1 cellular context compared by ENCODE assay signal in the genomic region with DNA sequence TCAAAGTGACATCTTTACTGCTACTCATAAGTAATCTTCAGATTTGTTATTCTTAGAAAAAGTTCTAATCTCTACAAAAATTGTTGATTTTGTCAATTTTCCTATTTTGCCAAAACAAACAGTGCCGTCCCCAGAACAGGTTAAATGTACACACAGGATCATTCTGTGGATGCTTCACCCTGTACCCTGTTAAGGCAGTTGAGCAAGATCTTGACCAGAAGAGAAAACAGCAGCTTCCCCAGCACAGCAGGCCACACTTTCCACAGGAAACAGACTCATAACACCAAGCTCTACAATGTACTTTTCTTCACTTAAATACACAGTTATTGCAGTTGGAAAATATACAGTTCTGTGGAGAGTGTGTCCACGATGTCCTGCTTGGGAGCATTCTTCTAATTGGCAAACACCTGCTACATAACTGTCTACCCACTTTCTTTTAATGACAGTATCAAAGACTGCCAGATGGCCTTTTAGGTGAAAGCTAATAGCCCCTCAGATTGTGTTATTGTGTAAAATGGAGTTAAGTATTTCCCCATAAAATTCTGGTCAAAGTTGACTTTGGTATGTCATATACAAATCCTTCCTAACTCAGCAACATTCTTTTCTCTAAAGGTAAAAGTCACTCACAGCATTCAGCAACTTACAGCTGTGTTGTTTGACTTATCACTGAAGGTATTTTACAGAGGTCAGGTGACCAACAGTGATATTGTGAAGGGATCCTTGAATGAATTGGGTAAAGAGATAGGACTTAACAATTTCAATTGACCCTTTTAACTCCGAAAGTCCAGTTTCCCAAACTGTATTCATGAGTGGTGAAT.
TF ChIP-seq lines count a peak whose summit lies in the region.

No MANE protein-coding gene starts in this region.

TF ChIP-seq in HepG2, 621 proteins besides CTCF, POLR2A, EP300 and RAD21 (continued from another document and continues in another):
- TF ChIP-seq, protein P1, sequence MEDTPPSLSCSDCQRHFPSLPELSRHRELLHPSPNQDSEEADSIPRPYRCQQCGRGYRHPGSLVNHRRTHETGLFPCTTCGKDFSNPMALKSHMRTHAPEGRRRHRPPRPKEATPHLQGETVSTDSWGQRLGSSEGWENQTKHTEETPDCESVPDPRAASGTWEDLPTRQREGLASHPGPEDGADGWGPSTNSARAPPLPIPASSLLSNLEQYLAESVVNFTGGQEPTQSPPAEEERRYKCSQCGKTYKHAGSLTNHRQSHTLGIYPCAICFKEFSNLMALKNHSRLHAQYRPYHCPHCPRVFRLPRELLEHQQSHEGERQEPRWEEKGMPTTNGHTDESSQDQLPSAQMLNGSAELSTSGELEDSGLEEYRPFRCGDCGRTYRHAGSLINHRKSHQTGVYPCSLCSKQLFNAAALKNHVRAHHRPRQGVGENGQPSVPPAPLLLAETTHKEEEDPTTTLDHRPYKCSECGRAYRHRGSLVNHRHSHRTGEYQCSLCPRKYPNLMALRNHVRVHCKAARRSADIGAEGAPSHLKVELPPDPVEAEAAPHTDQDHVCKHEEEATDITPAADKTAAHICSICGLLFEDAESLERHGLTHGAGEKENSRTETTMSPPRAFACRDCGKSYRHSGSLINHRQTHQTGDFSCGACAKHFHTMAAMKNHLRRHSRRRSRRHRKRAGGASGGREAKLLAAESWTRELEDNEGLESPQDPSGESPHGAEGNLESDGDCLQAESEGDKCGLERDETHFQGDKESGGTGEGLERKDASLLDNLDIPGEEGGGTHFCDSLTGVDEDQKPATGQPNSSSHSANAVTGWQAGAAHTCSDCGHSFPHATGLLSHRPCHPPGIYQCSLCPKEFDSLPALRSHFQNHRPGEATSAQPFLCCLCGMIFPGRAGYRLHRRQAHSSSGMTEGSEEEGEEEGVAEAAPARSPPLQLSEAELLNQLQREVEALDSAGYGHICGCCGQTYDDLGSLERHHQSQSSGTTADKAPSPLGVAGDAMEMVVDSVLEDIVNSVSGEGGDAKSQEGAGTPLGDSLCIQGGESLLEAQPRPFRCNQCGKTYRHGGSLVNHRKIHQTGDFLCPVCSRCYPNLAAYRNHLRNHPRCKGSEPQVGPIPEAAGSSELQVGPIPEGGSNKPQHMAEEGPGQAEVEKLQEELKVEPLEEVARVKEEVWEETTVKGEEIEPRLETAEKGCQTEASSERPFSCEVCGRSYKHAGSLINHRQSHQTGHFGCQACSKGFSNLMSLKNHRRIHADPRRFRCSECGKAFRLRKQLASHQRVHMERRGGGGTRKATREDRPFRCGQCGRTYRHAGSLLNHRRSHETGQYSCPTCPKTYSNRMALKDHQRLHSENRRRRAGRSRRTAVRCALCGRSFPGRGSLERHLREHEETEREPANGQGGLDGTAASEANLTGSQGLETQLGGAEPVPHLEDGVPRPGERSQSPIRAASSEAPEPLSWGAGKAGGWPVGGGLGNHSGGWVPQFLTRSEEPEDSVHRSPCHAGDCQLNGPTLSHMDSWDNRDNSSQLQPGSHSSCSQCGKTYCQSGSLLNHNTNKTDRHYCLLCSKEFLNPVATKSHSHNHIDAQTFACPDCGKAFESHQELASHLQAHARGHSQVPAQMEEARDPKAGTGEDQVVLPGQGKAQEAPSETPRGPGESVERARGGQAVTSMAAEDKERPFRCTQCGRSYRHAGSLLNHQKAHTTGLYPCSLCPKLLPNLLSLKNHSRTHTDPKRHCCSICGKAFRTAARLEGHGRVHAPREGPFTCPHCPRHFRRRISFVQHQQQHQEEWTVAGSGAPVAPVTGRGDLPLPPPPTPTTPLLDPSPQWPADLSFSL (CRISPR knock-in tag; IDR thresholded peaks at IDR 0.05), result peak; percentile 91; the same call in 1 of the 2 replicates
- TF ChIP-seq HDAC2 (CRISPR knock-in tag; IDR thresholded peaks at IDR 0.05) (peak; percentile 100), ZNF468 (CRISPR knock-in tag; IDR thresholded peaks at IDR 0.05) (no peak), NFE2L2 (IDR thresholded peaks at IDR 0.05; ENCODE audit: low read length) (no peak), MZF1 (CRISPR knock-in tag; IDR thresholded peaks at IDR 0.05; ENCODE audit: borderline replicate concordance) (0 out of 2 replicates have a peak, but pooled peaks have one; percentile 80), NCOR1 (IDR thresholded peaks at IDR 0.05; ENCODE audit: borderline replicate concordance, low read length) (peak; percentile 65), MED1 (CRISPR knock-in tag; IDR thresholded peaks at IDR 0.05) (peak; percentile 97), ZNF543 (CRISPR knock-in tag; IDR thresholded peaks at IDR 0.05) (0 out of 2 replicates have a peak, but pooled peaks have one; percentile 16), ZFP36L1 (CRISPR knock-in tag; IDR thresholded peaks at IDR 0.05) (peak; percentile 86; the same call in 1 of the 2 replicates), AHR (CRISPR knock-in tag; IDR thresholded peaks at IDR 0.05) (no peak; the same call in 1 of the 2 replicates), HOXD1 (CRISPR knock-in tag; IDR thresholded peaks at IDR 0.05) (peak; percentile 87), MTF2 (CRISPR knock-in tag; IDR thresholded peaks at IDR 0.05; ENCODE audit: borderline replicate concordance) (peak; percentile 77; the same call in 1 of the 2 replicates), SIN3A (IDR thresholded peaks at IDR 0.05; ENCODE audit: borderline replicate concordance, low read depth, low read length) (0 out of 2 replicates have a peak, but pooled peaks have one; percentile 22), SIX1 (CRISPR knock-in tag; IDR thresholded peaks at IDR 0.05; ENCODE audit: borderline replicate concordance) (peak; percentile 77), ZNF792 (CRISPR knock-in tag; IDR thresholded peaks at IDR 0.05) (peak; percentile 93; the same call in 1 of the 2 replicates), NONO (IDR thresholded peaks at IDR 0.05) (no peak), NONO (CRISPR knock-in tag; conservative IDR thresholded peaks at IDR 0.05) (no peak; the same call in 1 of the 2 replicates), JUNB (CRISPR knock-in tag; IDR thresholded peaks at IDR 0.05; ENCODE audit: borderline replicate concordance) (no peak), LCORL (IDR thresholded peaks at IDR 0.05) (peak; percentile 34; the same call in 1 of the 2 replicates), LCORL (CRISPR knock-in tag; IDR thresholded peaks at IDR 0.05) (peak; percentile 91), BRCA1 (CRISPR knock-in tag; IDR thresholded peaks at IDR 0.05) (peak; percentile 16; the same call in 1 of the 2 replicates), ZNF251 (CRISPR knock-in tag; IDR thresholded peaks at IDR 0.05) (no peak), ELF1 (CRISPR knock-in tag; IDR thresholded peaks at IDR 0.05) (peak; percentile 56; the same call in 1 of the 2 replicates), MTA3 (CRISPR knock-in tag; IDR thresholded peaks at IDR 0.05) (no peak), ZSCAN22 (CRISPR knock-in tag; IDR thresholded peaks at IDR 0.05) (no peak; the same call in 1 of the 2 replicates), SYNCRIP (IDR thresholded peaks at IDR 0.05; ENCODE audit: insufficient read depth, low read depth, low read length) (no peak), RFX1 (IDR thresholded peaks at IDR 0.05) (no peak)
- TF ChIP-seq, protein P2, sequence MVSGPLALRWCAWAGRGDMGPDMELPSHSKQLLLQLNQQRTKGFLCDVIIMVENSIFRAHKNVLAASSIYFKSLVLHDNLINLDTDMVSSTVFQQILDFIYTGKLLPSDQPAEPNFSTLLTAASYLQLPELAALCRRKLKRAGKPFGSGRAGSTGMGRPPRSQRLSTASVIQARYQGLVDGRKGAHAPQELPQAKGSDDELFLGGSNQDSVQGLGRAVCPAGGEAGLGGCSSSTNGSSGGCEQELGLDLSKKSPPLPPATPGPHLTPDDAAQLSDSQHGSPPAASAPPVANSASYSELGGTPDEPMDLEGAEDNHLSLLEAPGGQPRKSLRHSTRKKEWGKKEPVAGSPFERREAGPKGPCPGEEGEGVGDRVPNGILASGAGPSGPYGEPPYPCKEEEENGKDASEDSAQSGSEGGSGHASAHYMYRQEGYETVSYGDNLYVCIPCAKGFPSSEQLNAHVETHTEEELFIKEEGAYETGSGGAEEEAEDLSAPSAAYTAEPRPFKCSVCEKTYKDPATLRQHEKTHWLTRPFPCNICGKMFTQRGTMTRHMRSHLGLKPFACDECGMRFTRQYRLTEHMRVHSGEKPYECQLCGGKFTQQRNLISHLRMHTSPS (CRISPR knock-in tag; IDR thresholded peaks at IDR 0.05; ENCODE audit: low read depth), result peak; percentile 65
- TF ChIP-seq, protein P3, sequence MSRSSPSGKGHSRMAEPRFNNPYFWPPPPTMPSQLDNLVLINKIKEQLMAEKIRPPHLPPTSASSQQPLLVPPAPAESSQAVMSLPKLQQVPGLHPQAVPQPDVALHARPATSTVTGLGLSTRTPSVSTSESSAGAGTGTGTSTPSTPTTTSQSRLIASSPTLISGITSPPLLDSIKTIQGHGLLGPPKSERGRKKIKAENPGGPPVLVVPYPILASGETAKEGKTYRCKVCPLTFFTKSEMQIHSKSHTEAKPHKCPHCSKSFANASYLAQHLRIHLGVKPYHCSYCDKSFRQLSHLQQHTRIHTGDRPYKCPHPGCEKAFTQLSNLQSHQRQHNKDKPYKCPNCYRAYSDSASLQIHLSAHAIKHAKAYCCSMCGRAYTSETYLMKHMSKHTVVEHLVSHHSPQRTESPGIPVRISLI (CRISPR knock-in tag; IDR thresholded peaks at IDR 0.05; ENCODE audit: borderline replicate concordance), result peak; percentile 54; the same call in 1 of the 2 replicates
- TF ChIP-seq, protein P4, sequence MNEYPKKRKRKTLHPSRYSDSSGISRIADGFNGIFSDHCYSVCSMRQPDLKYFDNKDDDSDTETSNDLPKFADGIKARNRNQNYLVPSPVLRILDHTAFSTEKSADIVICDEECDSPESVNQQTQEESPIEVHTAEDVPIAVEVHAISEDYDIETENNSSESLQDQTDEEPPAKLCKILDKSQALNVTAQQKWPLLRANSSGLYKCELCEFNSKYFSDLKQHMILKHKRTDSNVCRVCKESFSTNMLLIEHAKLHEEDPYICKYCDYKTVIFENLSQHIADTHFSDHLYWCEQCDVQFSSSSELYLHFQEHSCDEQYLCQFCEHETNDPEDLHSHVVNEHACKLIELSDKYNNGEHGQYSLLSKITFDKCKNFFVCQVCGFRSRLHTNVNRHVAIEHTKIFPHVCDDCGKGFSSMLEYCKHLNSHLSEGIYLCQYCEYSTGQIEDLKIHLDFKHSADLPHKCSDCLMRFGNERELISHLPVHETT (CRISPR knock-in tag; conservative IDR thresholded peaks at IDR 0.05), result peak; percentile 72; the same call in 1 of the 2 replicates
- TF ChIP-seq, protein P5, sequence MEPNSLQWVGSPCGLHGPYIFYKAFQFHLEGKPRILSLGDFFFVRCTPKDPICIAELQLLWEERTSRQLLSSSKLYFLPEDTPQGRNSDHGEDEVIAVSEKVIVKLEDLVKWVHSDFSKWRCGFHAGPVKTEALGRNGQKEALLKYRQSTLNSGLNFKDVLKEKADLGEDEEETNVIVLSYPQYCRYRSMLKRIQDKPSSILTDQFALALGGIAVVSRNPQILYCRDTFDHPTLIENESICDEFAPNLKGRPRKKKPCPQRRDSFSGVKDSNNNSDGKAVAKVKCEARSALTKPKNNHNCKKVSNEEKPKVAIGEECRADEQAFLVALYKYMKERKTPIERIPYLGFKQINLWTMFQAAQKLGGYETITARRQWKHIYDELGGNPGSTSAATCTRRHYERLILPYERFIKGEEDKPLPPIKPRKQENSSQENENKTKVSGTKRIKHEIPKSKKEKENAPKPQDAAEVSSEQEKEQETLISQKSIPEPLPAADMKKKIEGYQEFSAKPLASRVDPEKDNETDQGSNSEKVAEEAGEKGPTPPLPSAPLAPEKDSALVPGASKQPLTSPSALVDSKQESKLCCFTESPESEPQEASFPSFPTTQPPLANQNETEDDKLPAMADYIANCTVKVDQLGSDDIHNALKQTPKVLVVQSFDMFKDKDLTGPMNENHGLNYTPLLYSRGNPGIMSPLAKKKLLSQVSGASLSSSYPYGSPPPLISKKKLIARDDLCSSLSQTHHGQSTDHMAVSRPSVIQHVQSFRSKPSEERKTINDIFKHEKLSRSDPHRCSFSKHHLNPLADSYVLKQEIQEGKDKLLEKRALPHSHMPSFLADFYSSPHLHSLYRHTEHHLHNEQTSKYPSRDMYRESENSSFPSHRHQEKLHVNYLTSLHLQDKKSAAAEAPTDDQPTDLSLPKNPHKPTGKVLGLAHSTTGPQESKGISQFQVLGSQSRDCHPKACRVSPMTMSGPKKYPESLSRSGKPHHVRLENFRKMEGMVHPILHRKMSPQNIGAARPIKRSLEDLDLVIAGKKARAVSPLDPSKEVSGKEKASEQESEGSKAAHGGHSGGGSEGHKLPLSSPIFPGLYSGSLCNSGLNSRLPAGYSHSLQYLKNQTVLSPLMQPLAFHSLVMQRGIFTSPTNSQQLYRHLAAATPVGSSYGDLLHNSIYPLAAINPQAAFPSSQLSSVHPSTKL (CRISPR knock-in tag; IDR thresholded peaks at IDR 0.05), result peak; percentile 100
- TF ChIP-seq, protein P6, sequence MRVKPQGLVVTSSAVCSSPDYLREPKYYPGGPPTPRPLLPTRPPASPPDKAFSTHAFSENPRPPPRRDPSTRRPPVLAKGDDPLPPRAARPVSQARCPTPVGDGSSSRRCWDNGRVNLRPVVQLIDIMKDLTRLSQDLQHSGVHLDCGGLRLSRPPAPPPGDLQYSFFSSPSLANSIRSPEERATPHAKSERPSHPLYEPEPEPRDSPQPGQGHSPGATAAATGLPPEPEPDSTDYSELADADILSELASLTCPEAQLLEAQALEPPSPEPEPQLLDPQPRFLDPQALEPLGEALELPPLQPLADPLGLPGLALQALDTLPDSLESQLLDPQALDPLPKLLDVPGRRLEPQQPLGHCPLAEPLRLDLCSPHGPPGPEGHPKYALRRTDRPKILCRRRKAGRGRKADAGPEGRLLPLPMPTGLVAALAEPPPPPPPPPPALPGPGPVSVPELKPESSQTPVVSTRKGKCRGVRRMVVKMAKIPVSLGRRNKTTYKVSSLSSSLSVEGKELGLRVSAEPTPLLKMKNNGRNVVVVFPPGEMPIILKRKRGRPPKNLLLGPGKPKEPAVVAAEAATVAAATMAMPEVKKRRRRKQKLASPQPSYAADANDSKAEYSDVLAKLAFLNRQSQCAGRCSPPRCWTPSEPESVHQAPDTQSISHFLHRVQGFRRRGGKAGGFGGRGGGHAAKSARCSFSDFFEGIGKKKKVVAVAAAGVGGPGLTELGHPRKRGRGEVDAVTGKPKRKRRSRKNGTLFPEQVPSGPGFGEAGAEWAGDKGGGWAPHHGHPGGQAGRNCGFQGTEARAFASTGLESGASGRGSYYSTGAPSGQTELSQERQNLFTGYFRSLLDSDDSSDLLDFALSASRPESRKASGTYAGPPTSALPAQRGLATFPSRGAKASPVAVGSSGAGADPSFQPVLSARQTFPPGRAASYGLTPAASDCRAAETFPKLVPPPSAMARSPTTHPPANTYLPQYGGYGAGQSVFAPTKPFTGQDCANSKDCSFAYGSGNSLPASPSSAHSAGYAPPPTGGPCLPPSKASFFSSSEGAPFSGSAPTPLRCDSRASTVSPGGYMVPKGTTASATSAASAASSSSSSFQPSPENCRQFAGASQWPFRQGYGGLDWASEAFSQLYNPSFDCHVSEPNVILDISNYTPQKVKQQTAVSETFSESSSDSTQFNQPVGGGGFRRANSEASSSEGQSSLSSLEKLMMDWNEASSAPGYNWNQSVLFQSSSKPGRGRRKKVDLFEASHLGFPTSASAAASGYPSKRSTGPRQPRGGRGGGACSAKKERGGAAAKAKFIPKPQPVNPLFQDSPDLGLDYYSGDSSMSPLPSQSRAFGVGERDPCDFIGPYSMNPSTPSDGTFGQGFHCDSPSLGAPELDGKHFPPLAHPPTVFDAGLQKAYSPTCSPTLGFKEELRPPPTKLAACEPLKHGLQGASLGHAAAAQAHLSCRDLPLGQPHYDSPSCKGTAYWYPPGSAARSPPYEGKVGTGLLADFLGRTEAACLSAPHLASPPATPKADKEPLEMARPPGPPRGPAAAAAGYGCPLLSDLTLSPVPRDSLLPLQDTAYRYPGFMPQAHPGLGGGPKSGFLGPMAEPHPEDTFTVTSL (CRISPR knock-in tag; IDR thresholded peaks at IDR 0.05; ENCODE audit: borderline replicate concordance), result peak; percentile 98; the same call in 1 of the 2 replicates
- TF ChIP-seq, protein P7, sequence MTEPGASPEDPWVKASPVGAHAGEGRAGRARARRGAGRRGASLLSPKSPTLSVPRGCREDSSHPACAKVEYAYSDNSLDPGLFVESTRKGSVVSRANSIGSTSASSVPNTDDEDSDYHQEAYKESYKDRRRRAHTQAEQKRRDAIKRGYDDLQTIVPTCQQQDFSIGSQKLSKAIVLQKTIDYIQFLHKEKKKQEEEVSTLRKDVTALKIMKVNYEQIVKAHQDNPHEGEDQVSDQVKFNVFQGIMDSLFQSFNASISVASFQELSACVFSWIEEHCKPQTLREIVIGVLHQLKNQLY (CRISPR knock-in tag; IDR thresholded peaks at IDR 0.05), result peak; percentile 86
